Comparison of ENCODE assay signal across 10 cellular contexts in genomic region chr3:188397766-188398705, GRCh38.
A peak's percentile ranks its signal among the peaks of the same experiment; 100 is the strongest.
DNase-seq lines count a peak whose midpoint lies in the region; ATAC-seq and TF ChIP-seq lines count a peak whose summit lies in the region.
"Had no signal": no experiment of that assay in that cellular context is flagged by ENCODE, and none has a peak within 500 bp of the region (broad histone marks: within the 10 kb centered on the region; RNA-seq: fewer than 3 reads in every experiment).

No MANE protein-coding gene starts in this region.

- H3K4me3 ChIP-seq in GM23338 (no peak overlapping the region), coronary artery (peak overlapping the region; percentile 9)

- H3K27ac ChIP-seq in GM23338 (ENCODE audit: low read depth) (no peak overlapping the region), coronary artery (peak overlapping the region in 1 of 2 donors; percentile 6)
- H3K27ac ChIP-seq: HL-60 had no signal

- TF ChIP-seq CTCF in GM23338 (conservative IDR thresholded peaks at IDR 0.05; ENCODE audit: low read depth in 2 of 2) (no peak), coronary artery (IDR thresholded peaks at IDR 0.05) (no peak)

- peak overlapping the region; percentile 28; the same call in 1 of the 2 replicates for H3K27ac Mint-ChIP-seq in GM23338
- H3K27ac Mint-ChIP-seq in naive B cell, result peak overlapping the region; percentile 93 to 99 (median 96)

- H3K27me3 Mint-ChIP-seq in GM23338 (ENCODE audit: insufficient read depth, low read depth, poor library complexity) (no peaks in the 10 kb centered on the region), naive B cell (no peaks in the 10 kb centered on the region)

- H3K4me1 ChIP-seq in GM23338 (ENCODE audit: insufficient read depth), result peaks cover 3% of the 10 kb centered on the region; the same call in 1 of the 2 replicates

- no peak overlapping the region for H3K4me2 ChIP-seq in GM23338

- H4K20me1 ChIP-seq in GM23338 (replicated peaks; ENCODE audit: insufficient read depth), result no peaks in the 10 kb centered on the region

- H3K9me3 Mint-ChIP-seq in GM23338 (no peaks in the 10 kb centered on the region), naive B cell (peaks cover 0 to 3% (median 0%) of the 10 kb centered on the region in 7 donors)

- no peaks in the 10 kb centered on the region for H3K79me2 ChIP-seq in GM23338 (replicated peaks; ENCODE audit: insufficient read depth)

- no peaks in the 10 kb centered on the region for H3K27me3 ChIP-seq in GM23338 (ENCODE audit: insufficient read depth)

- H3K9me2 ChIP-seq in GM23338 (ENCODE audit: insufficient read depth), result no peaks in the 10 kb centered on the region

- no peaks in the 10 kb centered on the region for H3F3A ChIP-seq in GM23338 (replicated peaks; ENCODE audit: low read depth)

- H3K36me3 ChIP-seq in GM23338 (ENCODE audit: insufficient read depth), result no peaks in the 10 kb centered on the region

- H3K4me1 Mint-ChIP-seq in GM23338 (peaks cover 6% of the 10 kb centered on the region; the same call in 2 of the 3 replicates), naive B cell (peaks cover 62 to 71% (median 68%) of the 10 kb centered on the region in 3 donors)

- DNase-seq in Ammon's horn (ENCODE audit: low spot score) (peak; percentile 35), GM23338 (ENCODE audit: low spot score) (no peak), coronary artery (ENCODE audit: low spot score) (no peak), naive B cell (no peak), SHP77 (lab: John Stamatoyannopoulos, UW) (no peak), HPDE6-E6E7 (ENCODE audit: extremely low spot score) (no peak)
- DNase-seq: NCI-H1417 had no signal

- H3K36me3 Mint-ChIP-seq in GM23338 (ENCODE audit: low read depth) (no peaks in the 10 kb centered on the region), naive B cell (peaks cover 5 to 8% of the 10 kb centered on the region in 2 donors)

- H2AFZ ChIP-seq in GM23338, result no peak overlapping the region

- H3K4me3 Mint-ChIP-seq in GM23338 (no peak overlapping the region), naive B cell (peak overlapping the region; percentile 54 to 89 (median 86))

- no peak for ATAC-seq in GM23338
- no peak for ATAC-seq in naive B cell (ENCODE audit: low read depth in 2 of 2)
- no peak for ATAC-seq in HG02840 (IDR thresholded peaks at IDR 0.05; ENCODE audit: low FRiP score, unreplicated experiment)
- no peak for ATAC-seq in HG03095 (IDR thresholded peaks at IDR 0.05; ENCODE audit: unreplicated experiment)

TF ChIP-seq in GM23338, 12 proteins besides CTCF, POLR2A, EP300 and RAD21:
- TF ChIP-seq ZNF462 (CRISPR knock-in tag; IDR thresholded peaks at IDR 0.05), result no peak
- TF ChIP-seq NANOG (IDR thresholded peaks at IDR 0.05; ENCODE audit: borderline replicate concordance), result no peak
- no peak for TF ChIP-seq ETS1 (IDR thresholded peaks at IDR 0.05)
- TF ChIP-seq CREB1 (CRISPR knock-in tag; IDR thresholded peaks at IDR 0.05; ENCODE audit: low read depth), result no peak
- no peak for TF ChIP-seq POLR2AphosphoS5 (IDR thresholded peaks at IDR 0.05; ENCODE audit: low read depth)
- TF ChIP-seq ZNF331 (CRISPR knock-in tag; IDR thresholded peaks at IDR 0.05; ENCODE audit: low read depth), result no peak
